ENCODE assay signal across 22 cellular contexts in genomic region chr7:43431020-43431595, GRCh38.
DNase-seq lines count a peak whose midpoint lies in the region; ATAC-seq, FAIRE-seq and TF ChIP-seq lines count a peak whose summit lies in the region.
"Had no signal": no experiment of that assay in that cellular context is flagged by ENCODE, and none has a peak within 500 bp of the region (broad histone marks: within the 10 kb centered on the region; RNA-seq: fewer than 3 reads in every experiment).

No MANE protein-coding gene starts in this region.

- H3K4me1 ChIP-seq in HCT116 (ENCODE audit: control insufficient read depth in 1 of 2, insufficient read depth in 2 of 2, low read length in 2 of 2) (peaks cover 2 to 10% of the 10 kb centered on the region in 2 experiments; a peak in 3 of 4 replicates), kidney (ENCODE audit: control insufficient read depth in 1 of 2, insufficient read depth in 1 of 2, low read depth in 1 of 2, low read length in 2 of 2) (no peaks in the 10 kb centered on the region)
- H3K4me1 ChIP-seq: neural progenitor cell, SJCRH30, upper lobe of left lung had no signal

- no TSS peak for BruUV-seq in HCT116 (replicated peaks; lab: Mats Ljungman, UMichigan)

- H3K4me2 ChIP-seq in HCT116 (ENCODE audit: low read length), result peak overlapping the region; percentile 55
- H3K4me2 ChIP-seq: neural progenitor cell had no signal

- no peak overlapping the region for H3K4me3 Mint-ChIP-seq in activated naive CD4-positive, alpha-beta T cell treated with anti-CD3 and anti-CD28 coated beads for 36 hours
- H3K4me3 Mint-ChIP-seq: neural progenitor cell had no signal

- H3K9me3 Mint-ChIP-seq in activated naive CD4-positive, alpha-beta T cell treated with anti-CD3 and anti-CD28 coated beads for 36 hours, result peaks cover 3% of the 10 kb centered on the region
- H3K9me3 Mint-ChIP-seq: neural progenitor cell had no signal

- POLR2A ChIA-PET in HCT116 (lab: Charles Lee), result no interaction called here

- intact Hi-C loops in HCT116 (cut with micrococcal nuclease), result no loop called here
- intact Hi-C loops in activated naive CD4-positive, alpha-beta T cell treated with anti-CD3 and anti-CD28 coated beads for 36 hours (cut with micrococcal nuclease), result loop anchor here (10.0 kb wide), 1 partner anchor 1486 kb away; no protein-coding TSS in a partner anchor
- intact Hi-C loops in kidney (cut with DNase I), result no loop called here

- H3K4me1 Mint-ChIP-seq in activated naive CD4-positive, alpha-beta T cell treated with anti-CD3 and anti-CD28 coated beads for 36 hours (ENCODE audit: low read depth), result no peaks in the 10 kb centered on the region
- H3K4me1 Mint-ChIP-seq: neural progenitor cell had no signal

- ATAC-seq in HCT116, result peak; percentile 57; the same call in 1 of the 2 replicates
- ATAC-seq: GM12878 had no signal

- H3K9ac ChIP-seq in HCT116 (ENCODE audit: low read length) (no peak overlapping the region), kidney (ENCODE audit: low read length in 2 of 2) (no peak overlapping the region)
- H3K9ac ChIP-seq: neural progenitor cell had no signal

- DNase-seq in AG08395 (ENCODE audit: low spot score) (peak; percentile 19), HCT116 (ENCODE audit: low read depth, low spot score) (no peak), astrocyte of the hippocampus (ENCODE audit: low read depth, low spot score) (peak; percentile 5), iris pigment epithelial cell (ENCODE audit: low read depth) (peak; percentile 68), NCI-H524 treated with DMSO at 0.1 percent for 48 hours (lab: John Stamatoyannopoulos, UW) (no peak), kidney (no peak), cerebellar cortex (ENCODE audit: low spot score) (no peak)
- no peak for DNase-seq in activated naive CD4-positive, alpha-beta T cell treated with anti-CD3 and anti-CD28 coated beads for 36 hours
- DNase-seq: activated CD4-positive, alpha-beta T cell treated with anti-CD3 and anti-CD28 coated beads for 1 hour; activated effector memory CD4-positive, alpha-beta T cell treated with Interleukin-2 at 50 U/mL for 16 hours; midbrain; MM.1S; NCI-H187 treated with DMSO at 0.1 percent for 48 hours; NCI-H510A; SJCRH30; stimulated activated CD4-positive, alpha-beta T cell treated with anti-CD3 and anti-CD28 coated beads, Interleukin-15, amount 100 ng/mL, for 24 hours; stimulated activated naive CD4-positive, alpha-beta T cell; upper lobe of left lung had no signal

- no peaks in the 10 kb centered on the region for H3K27me3 ChIP-seq in HCT116 (ENCODE audit: insufficient read depth, low read length)
- H3K27me3 ChIP-seq: neural progenitor cell, SJCRH30, upper lobe of left lung had no signal

- H3K9me3 ChIP-seq in HCT116 (ENCODE audit: control insufficient read depth in 1 of 2, insufficient read depth in 1 of 2, low read depth in 1 of 2, low read length in 2 of 2), result no peaks in the 10 kb centered on the region
- no peaks in the 10 kb centered on the region for H3K9me3 ChIP-seq in kidney (ENCODE audit: control insufficient read depth in 1 of 2, low read length in 2 of 2)
- H3K9me3 ChIP-seq: SJCRH30, upper lobe of left lung had no signal

- no peaks in the 10 kb centered on the region for H3K36me3 ChIP-seq in HCT116 (ENCODE audit: control insufficient read depth in 1 of 2, insufficient read depth in 2 of 2, low read length in 2 of 2)
- no peaks in the 10 kb centered on the region for H3K36me3 ChIP-seq in kidney (ENCODE audit: control insufficient read depth in 1 of 2, insufficient read depth in 2 of 2, low read length in 2 of 2)
- H3K36me3 ChIP-seq: neural progenitor cell, SJCRH30, upper lobe of left lung had no signal

- no peaks in the 10 kb centered on the region for H3K27me3 Mint-ChIP-seq in activated naive CD4-positive, alpha-beta T cell treated with anti-CD3 and anti-CD28 coated beads for 36 hours (ENCODE audit: low read depth)

- H3K4me3 ChIP-seq in HCT116 (replicated peaks in 1 of 2; ENCODE audit: low read depth in 1 of 2, low read length in 2 of 2) (0 out of 4 replicates have a peak overlapping the region, but pooled peaks of 1 of the 2 experiments have one; percentile 7), kidney (ENCODE audit: low read length in 2 of 2) (no peak overlapping the region)
- H3K4me3 ChIP-seq: GM12878, neural progenitor cell, SJCRH30, upper lobe of left lung had no signal

- H3K9me2 ChIP-seq in HCT116 (ENCODE audit: insufficient read depth), result no peaks in the 10 kb centered on the region

- H3K79me2 ChIP-seq in HCT116 (ENCODE audit: insufficient read depth, low read length), result no peaks in the 10 kb centered on the region

- CTCF ChIA-PET in HCT116 (lab: Charles Lee), result interaction anchor here (2.4 kb wide), 1 partner anchor 9 kb away, joined by 11 read pairs; no protein-coding TSS in a partner anchor
- CTCF ChIA-PET in activated naive CD4-positive, alpha-beta T cell treated with anti-CD3 and anti-CD28 coated beads for 36 hours (lab: Charles Lee), result interaction anchor here (2.3 kb wide), 1 partner anchor 9 kb away, joined by 10 read pairs; no protein-coding TSS in a partner anchor

- no peaks in the 10 kb centered on the region for H4K20me1 ChIP-seq in HCT116 (ENCODE audit: insufficient read depth)

- no peak overlapping the region for H2AFZ ChIP-seq in HCT116 (ENCODE audit: low read depth, low read length, poor library complexity, severe bottlenecking)
- H2AFZ ChIP-seq: neural progenitor cell had no signal

- TF ChIP-seq RAD21 in HCT116 (IDR thresholded peaks at IDR 0.05; ENCODE audit: low read depth), result no peak

- H3K27ac Mint-ChIP-seq in activated naive CD4-positive, alpha-beta T cell treated with anti-CD3 and anti-CD28 coated beads for 36 hours, result no peak overlapping the region
- H3K27ac Mint-ChIP-seq: neural progenitor cell had no signal

- TF ChIP-seq CTCF in HCT116 (IDR thresholded peaks at IDR 0.05 in 2 of 3, conservative IDR thresholded peaks at IDR 0.05 in 1 of 3; ENCODE audit: borderline replicate concordance in 1 of 3, insufficient read depth in 1 of 3, low read depth in 2 of 3, low read length in 2 of 3), result no peak
- TF ChIP-seq CTCF in kidney (IDR thresholded peaks at IDR 0.05; ENCODE audit: borderline replicate concordance, extremely low read depth, insufficient read depth), result no peak

- no peak for TF ChIP-seq POLR2A in HCT116 (IDR thresholded peaks at IDR 0.05; ENCODE audit: borderline replicate concordance, extremely low read depth, insufficient read depth, insufficient read length)

- RAD21 ChIA-PET in HCT116 (lab: Charles Lee; ENCODE audit: low non-redundant PET in 1 of 2, low total read pairs in 2 of 2, uncharacterized antibody in 2 of 2, unreplicated experiment in 2 of 2), result no interaction called here

- FAIRE-seq in kidney (lab: Jason Lieb, UNC), result no peak
- FAIRE-seq: colon, GM12878, islet of Langerhans had no signal

- no peaks in the 10 kb centered on the region for H3K36me3 Mint-ChIP-seq in activated naive CD4-positive, alpha-beta T cell treated with anti-CD3 and anti-CD28 coated beads for 36 hours (ENCODE audit: low read depth)
- H3K36me3 Mint-ChIP-seq: neural progenitor cell had no signal

- no peak overlapping the region for H3K27ac ChIP-seq in HCT116 (ENCODE audit: low read depth, low read length)
- no peak overlapping the region for H3K27ac ChIP-seq in kidney (ENCODE audit: low read depth in 2 of 2, low read length in 2 of 2)
- H3K27ac ChIP-seq: neural progenitor cell, SJCRH30, upper lobe of left lung had no signal

TF ChIP-seq in HCT116, 20 proteins besides CTCF, POLR2A, EP300 and RAD21:
- TF ChIP-seq SP1 (IDR thresholded peaks at IDR 0.05; ENCODE audit: low read depth) (no peak), POLR2AphosphoS5 (IDR thresholded peaks at IDR 0.05; ENCODE audit: low read depth, low read length) (no peak), FOSL1 (IDR thresholded peaks at IDR 0.05; ENCODE audit: low read depth) (peak; percentile 35; the same call in 1 of the 2 replicates), ZBTB33 (IDR thresholded peaks at IDR 0.05; ENCODE audit: extremely low read depth, insufficient replicate concordance, low read length) (no peak)

Comparison
In these comparisons a context has a peak if more than half of its experiments do, and no peak if none do; other contexts are left out.
1. DNase-seq: peak in AG08395 (single experiment), astrocyte of the hippocampus (single experiment) and iris pigment epithelial cell (single experiment); none in HCT116 (single experiment), activated naive CD4-positive, alpha-beta T cell treated with anti-CD3 and anti-CD28 coated beads for 36 hours (single experiment), NCI-H524 treated with DMSO at 0.1 percent for 48 hours (single experiment), kidney (single experiment) and cerebellar cortex (single experiment).